ENCODE assay signal across 18 cellular contexts in genomic region chr11:102761646-102762238, GRCh38. TPM values are rescaled to one million over a fixed set of nuclear protein-coding genes. Genes with fewer than 3 reads are reported as not detected.
DNase-seq lines count a peak whose midpoint lies in the region; ATAC-seq, FAIRE-seq and TF ChIP-seq lines count a peak whose summit lies in the region.
"Had no signal": no experiment of that assay in that cellular context is flagged by ENCODE, and none has a peak within 500 bp of the region (broad histone marks: within the 10 kb centered on the region; RNA-seq: fewer than 3 reads in every experiment).

No MANE protein-coding gene starts in this region.

- H3K4me3 ChIP-seq in fibroblast of the aortic adventitia (ENCODE audit: low read depth, low read length) (no peak overlapping the region), suprapubic skin (no peak overlapping the region)
- H3K4me3 ChIP-seq: right lobe of liver, vagina had no signal

- peak; percentile 52 to 86 for DNase-seq in SW 1271 (lab: John Stamatoyannopoulos, UW)
- DNase-seq in fibroblast of the aortic adventitia (ENCODE audit: low read depth) = peak; percentile 15
- DNase-seq in osteocyte (ENCODE audit: extremely low spot score, unreplicated experiment) = no peak
- no peak for DNase-seq in suprapubic skin (ENCODE audit: low spot score in 2 of 2)
- no peak for DNase-seq in GM13976 (ENCODE audit: low spot score)
- no peak for DNase-seq in stimulated activated CD4-positive, alpha-beta T cell treated with anti-CD3 and anti-CD28 coated beads, Interleukin-15, amount 100 ng/mL, for 24 hours
- DNase-seq: activated CD4-positive, alpha-beta T cell treated with anti-CD3 and anti-CD28 coated beads, Interleukin-2, amount 10 ng/mL, durations not matched to agents 7 days and 5 days; amygdala; CD4-positive, alpha-beta T cell; naive thymus-derived CD8-positive, alpha-beta T cell; NCI-H510A; right lobe of liver; stimulated activated naive CD4-positive, alpha-beta T cell had no signal

- in situ Hi-C loops in GM13976 (cut with MboI; ENCODE audit: low sequenced_read_pairs, unreplicated experiment) = no loop called here

- no peaks in the 10 kb centered on the region for H3K9me3 ChIP-seq in suprapubic skin
- H3K9me3 ChIP-seq: right lobe of liver, vagina had no signal

- WGBS in suprapubic skin = 69% methylated on average over 4 of the region's 4 CpGs

- no peak overlapping the region for H3K27ac ChIP-seq in suprapubic skin
- H3K27ac ChIP-seq: right lobe of liver, vagina had no signal

- H3K36me3 Mint-ChIP-seq in osteocyte (ENCODE audit: unreplicated experiment) = no peaks in the 10 kb centered on the region

- H3K27ac Mint-ChIP-seq in osteocyte (ENCODE audit: unreplicated experiment) = peak overlapping the region; percentile 62
- H3K27ac Mint-ChIP-seq: activated CD4-positive, alpha-beta T cell treated with anti-CD3 and anti-CD28 coated beads, Interleukin-2, amount 10 ng/mL, durations not matched to agents 7 days and 5 days; CD4-positive, alpha-beta T cell; naive thymus-derived CD8-positive, alpha-beta T cell; T-helper 2 cell treated with Interferon-gamma antibody and Interleukin-4, amounts not matched to agents 5 μg/mL and 100 μg/mL, for 36 hours had no signal

- no peaks in the 10 kb centered on the region for H3K9me3 Mint-ChIP-seq in osteocyte (ENCODE audit: unreplicated experiment)
- H3K9me3 Mint-ChIP-seq: activated CD4-positive, alpha-beta T cell treated with anti-CD3 and anti-CD28 coated beads, Interleukin-2, amount 10 ng/mL, durations not matched to agents 7 days and 5 days; CD4-positive, alpha-beta T cell; naive thymus-derived CD8-positive, alpha-beta T cell; T-helper 2 cell treated with Interferon-gamma antibody and Interleukin-4, amounts not matched to agents 5 μg/mL and 100 μg/mL, for 36 hours had no signal

- no peaks in the 10 kb centered on the region for H3K27me3 Mint-ChIP-seq in osteocyte (ENCODE audit: unreplicated experiment)

- H3K4me1 Mint-ChIP-seq in osteocyte (ENCODE audit: unreplicated experiment) = peaks cover 35% of the 10 kb centered on the region

- peak overlapping the region; percentile 11 for H3K4me3 Mint-ChIP-seq in osteocyte (ENCODE audit: unreplicated experiment)
- H3K4me3 Mint-ChIP-seq: activated CD4-positive, alpha-beta T cell treated with anti-CD3 and anti-CD28 coated beads, Interleukin-2, amount 10 ng/mL, durations not matched to agents 7 days and 5 days; CD4-positive, alpha-beta T cell; naive thymus-derived CD8-positive, alpha-beta T cell; T-helper 2 cell treated with Interferon-gamma antibody and Interleukin-4, amounts not matched to agents 5 μg/mL and 100 μg/mL, for 36 hours had no signal

- no peaks in the 10 kb centered on the region for H3K27me3 ChIP-seq in suprapubic skin
- H3K27me3 ChIP-seq: right lobe of liver, vagina had no signal

- no peak for TF ChIP-seq POLR2A in suprapubic skin (IDR thresholded peaks at IDR 0.05)

- TF ChIP-seq CTCF in fibroblast of the aortic adventitia (IDR thresholded peaks at IDR 0.05; ENCODE audit: insufficient read depth, low read length) (no peak), osteocyte (IDR thresholded peaks at IDR 0.05) (no peak), suprapubic skin (IDR thresholded peaks at IDR 0.05) (no peak), GM13976 (IDR thresholded peaks at IDR 0.05; ENCODE audit: borderline replicate concordance, control extremely low read depth, extremely low read depth, insufficient read depth, missing control alignments) (no peak)

- no peak for ATAC-seq in HG03442 (IDR thresholded peaks at IDR 0.05; ENCODE audit: unreplicated experiment)
- ATAC-seq: naive thymus-derived CD8-positive, alpha-beta T cell; right lobe of liver had no signal

- H3K4me1 ChIP-seq in suprapubic skin = peaks cover 7% of the 10 kb centered on the region
- H3K4me1 ChIP-seq: right lobe of liver, vagina had no signal

- FAIRE-seq in G401.6 (lab: Jason Lieb, UNC) = peak; percentile 96

- no peak for TF ChIP-seq EP300 in suprapubic skin (IDR thresholded peaks at IDR 0.05)

- H3K36me3 ChIP-seq in suprapubic skin = no peaks in the 10 kb centered on the region
- H3K36me3 ChIP-seq: right lobe of liver, vagina had no signal

RNA-seq across cellular contexts. Expression of gene MMP10, which starts 18.7 kb away (rescaled TPM):
- 3.6 TPM in 1 of 2 replicates, not detected in the other for total RNA-seq in fibroblast of the aortic adventitia (ENCODE audit: low replicate concordance)
- not detected in 2 replicates for total RNA-seq in osteocyte
- total RNA-seq in suprapubic skin = not detected
- total RNA-seq: activated CD4-positive, alpha-beta T cell treated with anti-CD3 and anti-CD28 coated beads, Interleukin-2, amount 10 ng/mL, durations not matched to agents 7 days and 5 days; CD4-positive, alpha-beta T cell; naive thymus-derived CD8-positive, alpha-beta T cell; vagina had no signal

RNA-seq across cellular contexts. Expression of gene MMP1, which starts 36.2 kb away (rescaled TPM):
- total RNA-seq in fibroblast of the aortic adventitia (ENCODE audit: low replicate concordance) (13.2 and 3,834 TPM in 2 replicates), osteocyte (not detected in 2 replicates), suprapubic skin (under 1 TPM in 1 of 4 donors, not detected in 3; 0.40 TPM)
- total RNA-seq: activated CD4-positive, alpha-beta T cell treated with anti-CD3 and anti-CD28 coated beads, Interleukin-2, amount 10 ng/mL, durations not matched to agents 7 days and 5 days; CD4-positive, alpha-beta T cell; naive thymus-derived CD8-positive, alpha-beta T cell; vagina had no signal

RNA-seq across cellular contexts. Expression of gene MMP8, which starts 37.0 kb away (rescaled TPM):
- total RNA-seq in fibroblast of the aortic adventitia (ENCODE audit: low replicate concordance) (0.41 TPM in 1 of 2 replicates, not detected in the other), osteocyte (not detected in 2 replicates), suprapubic skin (under 1 TPM in 1 of 4 donors, not detected in 3; 0.15 TPM)
- total RNA-seq: activated CD4-positive, alpha-beta T cell treated with anti-CD3 and anti-CD28 coated beads, Interleukin-2, amount 10 ng/mL, durations not matched to agents 7 days and 5 days; CD4-positive, alpha-beta T cell; H4; naive thymus-derived CD8-positive, alpha-beta T cell; vagina had no signal

RNA-seq across cellular contexts. Expression of gene MMP27, which starts 56.2 kb away (rescaled TPM):
- total RNA-seq in fibroblast of the aortic adventitia (ENCODE audit: low replicate concordance) = 0.18 TPM in 1 of 2 replicates, not detected in the other
- not detected in 2 replicates for total RNA-seq in osteocyte
- under 1 TPM in 1 of 4 donors, not detected in 3; 0.65 TPM for total RNA-seq in suprapubic skin
- total RNA-seq: activated CD4-positive, alpha-beta T cell treated with anti-CD3 and anti-CD28 coated beads, Interleukin-2, amount 10 ng/mL, durations not matched to agents 7 days and 5 days; CD4-positive, alpha-beta T cell; H4; naive thymus-derived CD8-positive, alpha-beta T cell; vagina had no signal

Comparison
In these comparisons a context has a peak if more than half of its experiments do, and no peak if none do; other contexts are left out.
1. DNase-seq: peak in SW 1271 (2 of 2) and fibroblast of the aortic adventitia (single experiment); none in osteocyte (single experiment), suprapubic skin (0 of 2), GM13976 (single experiment) and stimulated activated CD4-positive, alpha-beta T cell treated with anti-CD3 and anti-CD28 coated beads, Interleukin-15, amount 100 ng/mL, for 24 hours (single experiment).
2. RNA of gene MMP1, which starts 36.2 kb away (total RNA-seq): 13.2 to 3,834 TPM in fibroblast of the aortic adventitia; 0.40 TPM in suprapubic skin and not detected in osteocyte; every median in the first group is over 10 times any median in the second.